ENCODE assay signal across 1 cellular context in genomic region chr10:47166405-47166777, GRCh38.
TF ChIP-seq lines count a peak whose summit lies in the region.

No MANE protein-coding gene starts in this region.

TF ChIP-seq in GM23338, 12 proteins besides CTCF, POLR2A, EP300 and RAD21 (continued from another document):
- TF ChIP-seq, protein P1, sequence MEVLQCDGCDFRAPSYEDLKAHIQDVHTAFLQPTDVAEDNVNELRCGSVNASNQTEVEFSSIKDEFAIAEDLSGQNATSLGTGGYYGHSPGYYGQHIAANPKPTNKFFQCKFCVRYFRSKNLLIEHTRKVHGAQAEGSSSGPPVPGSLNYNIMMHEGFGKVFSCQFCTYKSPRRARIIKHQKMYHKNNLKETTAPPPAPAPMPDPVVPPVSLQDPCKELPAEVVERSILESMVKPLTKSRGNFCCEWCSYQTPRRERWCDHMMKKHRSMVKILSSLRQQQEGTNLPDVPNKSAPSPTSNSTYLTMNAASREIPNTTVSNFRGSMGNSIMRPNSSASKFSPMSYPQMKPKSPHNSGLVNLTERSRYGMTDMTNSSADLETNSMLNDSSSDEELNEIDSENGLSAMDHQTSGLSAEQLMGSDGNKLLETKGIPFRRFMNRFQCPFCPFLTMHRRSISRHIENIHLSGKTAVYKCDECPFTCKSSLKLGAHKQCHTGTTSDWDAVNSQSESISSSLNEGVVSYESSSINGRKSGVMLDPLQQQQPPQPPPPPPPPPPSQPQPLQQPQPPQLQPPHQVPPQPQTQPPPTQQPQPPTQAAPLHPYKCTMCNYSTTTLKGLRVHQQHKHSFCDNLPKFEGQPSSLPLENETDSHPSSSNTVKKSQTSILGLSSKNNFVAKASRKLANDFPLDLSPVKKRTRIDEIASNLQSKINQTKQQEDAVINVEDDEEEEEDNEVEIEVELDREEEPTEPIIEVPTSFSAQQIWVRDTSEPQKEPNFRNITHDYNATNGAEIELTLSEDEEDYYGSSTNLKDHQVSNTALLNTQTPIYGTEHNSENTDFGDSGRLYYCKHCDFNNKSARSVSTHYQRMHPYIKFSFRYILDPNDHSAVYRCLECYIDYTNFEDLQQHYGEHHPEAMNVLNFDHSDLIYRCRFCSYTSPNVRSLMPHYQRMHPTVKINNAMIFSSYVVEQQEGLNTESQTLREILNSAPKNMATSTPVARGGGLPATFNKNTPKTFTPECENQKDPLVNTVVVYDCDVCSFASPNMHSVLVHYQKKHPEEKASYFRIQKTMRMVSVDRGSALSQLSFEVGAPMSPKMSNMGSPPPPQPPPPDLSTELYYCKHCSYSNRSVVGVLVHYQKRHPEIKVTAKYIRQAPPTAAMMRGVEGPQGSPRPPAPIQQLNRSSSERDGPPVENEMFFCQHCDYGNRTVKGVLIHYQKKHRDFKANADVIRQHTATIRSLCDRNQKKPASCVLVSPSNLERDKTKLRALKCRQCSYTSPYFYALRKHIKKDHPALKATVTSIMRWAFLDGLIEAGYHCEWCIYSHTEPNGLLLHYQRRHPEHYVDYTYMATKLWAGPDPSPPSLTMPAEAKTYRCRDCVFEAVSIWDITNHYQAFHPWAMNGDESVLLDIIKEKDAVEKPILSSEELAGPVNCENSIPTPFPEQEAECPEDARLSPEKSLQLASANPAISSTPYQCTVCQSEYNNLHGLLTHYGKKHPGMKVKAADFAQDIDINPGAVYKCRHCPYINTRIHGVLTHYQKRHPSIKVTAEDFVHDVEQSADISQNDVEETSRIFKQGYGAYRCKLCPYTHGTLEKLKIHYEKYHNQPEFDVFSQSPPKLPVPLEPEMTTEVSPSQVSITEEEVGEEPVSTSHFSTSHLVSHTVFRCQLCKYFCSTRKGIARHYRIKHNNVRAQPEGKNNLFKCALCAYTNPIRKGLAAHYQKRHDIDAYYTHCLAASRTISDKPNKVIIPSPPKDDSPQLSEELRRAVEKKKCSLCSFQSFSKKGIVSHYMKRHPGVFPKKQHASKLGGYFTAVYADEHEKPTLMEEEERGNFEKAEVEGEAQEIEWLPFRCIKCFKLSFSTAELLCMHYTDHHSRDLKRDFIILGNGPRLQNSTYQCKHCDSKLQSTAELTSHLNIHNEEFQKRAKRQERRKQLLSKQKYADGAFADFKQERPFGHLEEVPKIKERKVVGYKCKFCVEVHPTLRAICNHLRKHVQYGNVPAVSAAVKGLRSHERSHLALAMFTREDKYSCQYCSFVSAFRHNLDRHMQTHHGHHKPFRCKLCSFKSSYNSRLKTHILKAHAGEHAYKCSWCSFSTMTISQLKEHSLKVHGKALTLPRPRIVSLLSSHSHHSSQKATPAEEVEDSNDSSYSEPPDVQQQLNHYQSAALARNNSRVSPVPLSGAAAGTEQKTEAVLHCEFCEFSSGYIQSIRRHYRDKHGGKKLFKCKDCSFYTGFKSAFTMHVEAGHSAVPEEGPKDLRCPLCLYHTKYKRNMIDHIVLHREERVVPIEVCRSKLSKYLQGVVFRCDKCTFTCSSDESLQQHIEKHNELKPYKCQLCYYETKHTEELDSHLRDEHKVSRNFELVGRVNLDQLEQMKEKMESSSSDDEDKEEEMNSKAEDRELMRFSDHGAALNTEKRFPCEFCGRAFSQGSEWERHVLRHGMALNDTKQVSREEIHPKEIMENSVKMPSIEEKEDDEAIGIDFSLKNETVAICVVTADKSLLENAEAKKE (CRISPR knock-in tag; IDR thresholded peaks at IDR 0.05) = no peak
- TF ChIP-seq JUNB (IDR thresholded peaks at IDR 0.05; ENCODE audit: unreplicated experiment) = no peak
- TF ChIP-seq POLR2AphosphoS5 (IDR thresholded peaks at IDR 0.05; ENCODE audit: low read depth) = no peak
